ENCODE assay signal across 9 cellular contexts in the genomic region with DNA sequence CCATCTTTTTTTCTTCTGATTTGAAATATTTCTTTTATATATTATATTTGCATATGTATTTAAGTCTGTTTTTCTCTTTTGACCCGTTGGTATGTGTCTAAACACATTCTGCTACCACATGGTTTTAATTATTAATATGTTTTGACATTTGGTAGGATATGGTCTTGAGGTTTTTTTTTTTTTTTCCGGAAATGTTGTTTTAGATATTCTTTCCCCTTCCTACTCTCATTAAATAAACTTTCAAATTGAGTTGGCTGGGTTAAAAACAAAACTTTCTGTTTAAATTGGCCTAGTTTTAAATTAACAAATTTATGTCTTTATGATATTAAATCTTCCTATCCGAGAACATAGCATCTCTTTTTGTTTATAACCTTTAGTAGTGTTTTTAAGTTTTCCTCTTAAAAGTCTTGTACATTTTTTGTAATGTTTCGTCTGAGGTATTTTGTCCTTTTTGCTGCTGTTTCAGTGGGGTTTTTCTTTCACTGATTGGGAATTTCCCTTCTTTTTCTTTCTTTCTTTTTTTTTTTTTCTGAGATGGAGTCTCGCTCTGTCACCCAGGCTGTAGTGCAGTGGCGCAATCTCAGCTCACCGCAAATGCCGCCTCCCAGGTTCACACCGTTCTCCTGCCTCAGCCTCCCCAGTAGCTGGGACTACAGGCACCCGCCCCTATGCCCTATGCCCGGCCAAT. TPM values are rescaled to one million over a fixed set of nuclear protein-coding genes. Genes with fewer than 3 reads are reported as not detected.
DNase-seq lines count a peak whose midpoint lies in the region; ATAC-seq and TF ChIP-seq lines count a peak whose summit lies in the region.
"Had no signal": no experiment of that assay in that cellular context is flagged by ENCODE, and none has a peak within 500 bp of the region (broad histone marks: within the 10 kb centered on the region; RNA-seq: fewer than 3 reads in every experiment).

No MANE protein-coding gene starts in this region.

- no peak for TF ChIP-seq POLR2A in GM18505 (IDR thresholded peaks at IDR 0.05; ENCODE audit: borderline replicate concordance, extremely low read depth, insufficient read depth, insufficient read length)

- no peaks in the 10 kb centered on the region for H3K9me2 ChIP-seq in Loucy (replicated peaks; ENCODE audit: low read depth, low read length)

- peaks cover 70% of the 10 kb centered on the region for H3K4me1 ChIP-seq in Loucy (ENCODE audit: insufficient read depth, low read length, poor library complexity, severe bottlenecking)

- ATAC-seq in GM21526 (IDR thresholded peaks at IDR 0.05; ENCODE audit: low FRiP score, unreplicated experiment) = peak; percentile 59
- ATAC-seq in GM18505 (IDR thresholded peaks at IDR 0.05; ENCODE audit: unreplicated experiment) = no peak

- peaks cover 97% of the 10 kb centered on the region for H3K79me2 ChIP-seq in Loucy (ENCODE audit: insufficient read depth, low read length)

- H3K9ac ChIP-seq in Loucy (ENCODE audit: low read depth, low read length, poor library complexity, severe bottlenecking) = no peak overlapping the region

- H3K4me3 ChIP-seq in GM06990 (replicated peaks; ENCODE audit: low read depth, low read length) = peak overlapping the region; percentile 32
- H3K4me3 ChIP-seq in Loucy (ENCODE audit: low read length, poor library complexity, severe bottlenecking) = no peak overlapping the region

- no peak overlapping the region for H2AFZ ChIP-seq in Loucy (ENCODE audit: low read length)

- CTCF ChIA-PET in HEK293T (lab: Yijun Ruan, JAX) = no interaction called here

- peak overlapping the region; percentile 29 for H3K4me2 ChIP-seq in Loucy (ENCODE audit: low read depth, low read length, poor library complexity, severe bottlenecking)

- H3K27me3 ChIP-seq in GM06990 (replicated peaks; ENCODE audit: control insufficient read depth, insufficient read depth, low read length) (no peaks in the 10 kb centered on the region), Loucy (ENCODE audit: insufficient read depth, low read length, poor library complexity, severe bottlenecking) (no peaks in the 10 kb centered on the region)

- H3K9me3 ChIP-seq in Loucy (ENCODE audit: insufficient read depth, low read depth, low read length) = no peaks in the 10 kb centered on the region
- H3K9me3 ChIP-seq: Caco-2 had no signal

- H3K36me3 ChIP-seq in GM06990 (ENCODE audit: control insufficient read depth, insufficient read depth, low read length) (no peaks in the 10 kb centered on the region), Loucy (ENCODE audit: insufficient read depth, low read length) (no peaks in the 10 kb centered on the region)

- POLR2A ChIA-PET in HEK293T (lab: Yijun Ruan, JAX) = no interaction called here

- peaks cover 16% of the 10 kb centered on the region for H4K20me1 ChIP-seq in Loucy (ENCODE audit: insufficient read depth, low read length, poor library complexity, severe bottlenecking)

- H3F3A ChIP-seq in Loucy (ENCODE audit: low read depth) = peaks cover 5% of the 10 kb centered on the region

- no peak for TF ChIP-seq CTCF in GM06990 (IDR thresholded peaks at IDR 0.05; ENCODE audit: insufficient read depth, low read length, poor library complexity, severe bottlenecking)
- TF ChIP-seq CTCF in Loucy (conservative IDR thresholded peaks at IDR 0.05; ENCODE audit: low read length) = no peak

- DNase-seq in GM06990 (ENCODE audit: extremely low read depth, insufficient read length) = peak; percentile 35
- DNase-seq in central memory CD4-positive, alpha-beta T cell = peak; percentile 54
- DNase-seq in NCI-H2029 treated with DMSO at 0.1 percent for 48 hours (lab: John Stamatoyannopoulos, UW) = no peak
- no peak for DNase-seq in HEK293T (ENCODE audit: extremely low spot score)
- no peak for DNase-seq in A172 (ENCODE audit: low spot score)
- DNase-seq: Caco-2 had no signal

TF ChIP-seq in HEK293T, 16 proteins besides CTCF, POLR2A, EP300 and RAD21:
- TF ChIP-seq TARDBP (IDR thresholded peaks at IDR 0.05) (no peak), SUZ12 (IDR thresholded peaks at IDR 0.05) (no peak), ARNT (IDR thresholded peaks at IDR 0.05) (no peak), SP1 (IDR thresholded peaks at IDR 0.05) (no peak), HDGF (IDR thresholded peaks at IDR 0.05; ENCODE audit: borderline replicate concordance) (no peak), CTBP1 (IDR thresholded peaks at IDR 0.05; ENCODE audit: borderline replicate concordance) (no peak), FOXK2 (IDR thresholded peaks at IDR 0.05) (no peak), ELF4 (IDR thresholded peaks at IDR 0.05) (no peak), L3MBTL2 (conservative IDR thresholded peaks at IDR 0.05) (no peak), BHLHE40 (IDR thresholded peaks at IDR 0.05; ENCODE audit: borderline replicate concordance) (no peak), FOXM1 (IDR thresholded peaks at IDR 0.05; ENCODE audit: borderline replicate concordance) (no peak), NFRKB (IDR thresholded peaks at IDR 0.05) (no peak), ZNF384 (IDR thresholded peaks at IDR 0.05) (no peak), FOXA1 (IDR thresholded peaks at IDR 0.05) (no peak), LEF1 (IDR thresholded peaks at IDR 0.05; ENCODE audit: borderline replicate concordance) (no peak)
- TF ChIP-seq, protein P1, sequence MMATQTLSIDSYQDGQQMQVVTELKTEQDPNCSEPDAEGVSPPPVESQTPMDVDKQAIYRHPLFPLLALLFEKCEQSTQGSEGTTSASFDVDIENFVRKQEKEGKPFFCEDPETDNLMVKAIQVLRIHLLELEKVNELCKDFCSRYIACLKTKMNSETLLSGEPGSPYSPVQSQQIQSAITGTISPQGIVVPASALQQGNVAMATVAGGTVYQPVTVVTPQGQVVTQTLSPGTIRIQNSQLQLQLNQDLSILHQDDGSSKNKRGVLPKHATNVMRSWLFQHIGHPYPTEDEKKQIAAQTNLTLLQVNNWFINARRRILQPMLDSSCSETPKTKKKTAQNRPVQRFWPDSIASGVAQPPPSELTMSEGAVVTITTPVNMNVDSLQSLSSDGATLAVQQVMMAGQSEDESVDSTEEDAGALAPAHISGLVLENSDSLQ (IDR thresholded peaks at IDR 0.05) = no peak

RNA-seq across cellular contexts. Expression of a gene that starts 25.4 kb away (rescaled TPM):
- 82.7 and 115 TPM in 2 replicates for total RNA-seq in A172 (2014; rRNA removed; shearing (Covaris generic))

RNA-seq across cellular contexts. Expression of a gene that starts 52.2 kb away (rescaled TPM):
- 109 and 157 TPM in 2 replicates for total RNA-seq in A172 (2014; rRNA removed; shearing (Covaris generic))

Comparison
In these comparisons a context has a peak if more than half of its experiments do, and no peak if none do; other contexts are left out.
1. DNase-seq: peak in GM06990 (single experiment) and central memory CD4-positive, alpha-beta T cell (single experiment); none in NCI-H2029 treated with DMSO at 0.1 percent for 48 hours (single experiment), HEK293T (single experiment) and A172 (single experiment).